ENCODE assay signal across 9 cellular contexts in the genomic region with DNA sequence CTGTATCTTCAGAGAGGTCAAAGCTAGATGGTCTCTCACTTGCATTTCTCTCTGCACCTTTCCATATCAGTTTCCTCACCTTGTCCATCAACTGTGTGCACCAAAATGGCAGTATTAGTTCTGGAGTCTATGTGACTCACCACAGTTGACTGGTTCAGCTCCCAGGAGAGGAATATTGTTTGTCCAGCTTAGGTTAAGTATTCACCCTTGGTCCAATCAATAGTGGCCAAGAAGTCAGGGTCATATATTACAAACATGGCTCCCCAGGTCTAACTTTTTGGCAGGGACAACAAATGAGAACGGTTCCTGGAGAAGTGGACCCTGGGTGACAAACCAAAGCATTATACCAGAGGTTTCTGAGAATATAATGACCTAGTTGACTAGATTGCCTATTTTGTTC. TPM values are rescaled to one million over a fixed set of nuclear protein-coding genes. Genes with fewer than 3 reads are reported as not detected.
"Had no signal": no experiment of that assay in that cellular context is flagged by ENCODE, and none has a peak within 500 bp of the region (broad histone marks: within the 10 kb centered on the region; RNA-seq: fewer than 3 reads in every experiment).

No MANE protein-coding gene starts in this region.

- ATAC-seq: GM12878 had no signal

- H3K4me3 ChIP-seq: GM12878 had no signal

- DNase-seq: GDM1, GF-D8 had no signal

- FAIRE-seq: G401.6, GM12878, GM12891, GM12892, GM18507, GM19239 had no signal

RNA-seq across cellular contexts. Expression of a gene that starts 36.4 kb away (rescaled TPM):
- total RNA-seq: G401 had no signal
